9 cellular contexts compared by ENCODE assay signal in genomic region chr13:30676672-30677071, GRCh38. TPM values are rescaled to one million over a fixed set of nuclear protein-coding genes. Genes with fewer than 3 reads are reported as not detected.
A peak's percentile ranks its signal among the peaks of the same experiment; 100 is the strongest.
DNase-seq lines count a peak whose midpoint lies in the region; ATAC-seq, FAIRE-seq and TF ChIP-seq lines count a peak whose summit lies in the region.
"Had no signal": no experiment of that assay in that cellular context is flagged by ENCODE, and none has a peak within 500 bp of the region (broad histone marks: within the 10 kb centered on the region; RNA-seq: fewer than 3 reads in every experiment).

No MANE protein-coding gene starts in this region.

- no peak overlapping the region for H2AFZ ChIP-seq in GM12878 (ENCODE audit: control insufficient read depth, low read depth, low read length)

- no peaks in the 10 kb centered on the region for H3K79me2 ChIP-seq in GM12878 (ENCODE audit: control insufficient read depth, insufficient read depth, low read length)

- H3K4me2 ChIP-seq in GM12878 (ENCODE audit: control insufficient read depth, insufficient read depth): no peak overlapping the region

- TF ChIP-seq POLR2A in GM12878 (IDR thresholded peaks at IDR 0.05; ENCODE audit: low read depth, low read length) (no peak), spleen (IDR thresholded peaks at IDR 0.05) (no peak)

- H3K27me3 ChIP-seq in GM12878 (replicated peaks in 1 of 2; ENCODE audit: control insufficient read depth in 2 of 2, insufficient read depth in 2 of 2, low read length in 1 of 2) (no peaks in the 10 kb centered on the region), spleen (replicated peaks in 1 of 7) (no peaks in the 10 kb centered on the region)

- TF ChIP-seq EP300 in GM12878 (IDR thresholded peaks at IDR 0.05; ENCODE audit: borderline replicate concordance in 1 of 2, control insufficient read depth in 1 of 2, low read depth in 2 of 2, low read length in 2 of 2): no peak

- H3K4me1 ChIP-seq in GM12878 (ENCODE audit: control insufficient read depth, insufficient read depth, low read length): no peaks in the 10 kb centered on the region
- peaks cover 0 to 45% (median 23%) of the 10 kb centered on the region in 6 donors for H3K4me1 ChIP-seq in spleen

- RAD21 ChIA-PET in GM12878 (lab: Charles Lee; ENCODE audit: unreplicated experiment): interaction anchor here (1.0 to 1.1 kb wide), 2 partner anchors 63 to 113 kb away, joined by 3 to 4 read pairs; no protein-coding TSS in a partner anchor

- TF ChIP-seq CTCF in GM12878 (IDR thresholded peaks at IDR 0.05 in 2 of 3, conservative IDR thresholded peaks at IDR 0.05 in 1 of 3; ENCODE audit: control insufficient read depth in 2 of 3, extremely low read depth in 1 of 3, insufficient read depth in 1 of 3, low read depth in 3 of 3, low read length in 3 of 3): peak in 2 of 3 experiments; percentile 8 to 24; a peak in 2 of 6 replicates
- TF ChIP-seq CTCF in nephron (IDR thresholded peaks at IDR 0.05; ENCODE audit: unreplicated experiment in 3 of 3): peak; percentile 17 to 28 (median 19)
- no peak for TF ChIP-seq CTCF in spleen (IDR thresholded peaks at IDR 0.05 in 8 of 11, conservative IDR thresholded peaks at IDR 0.05 in 3 of 11)

- no peaks in the 10 kb centered on the region for H4K20me1 ChIP-seq in GM12878 (ENCODE audit: control insufficient read depth, insufficient read depth)

- BruUV-seq in GM12878 (replicated peaks; lab: Mats Ljungman, UMichigan): no TSS peak

- no peak for TF ChIP-seq RAD21 in GM12878 (IDR thresholded peaks at IDR 0.05; ENCODE audit: insufficient read depth, low read depth, low read length)

- peaks cover 14% of the 10 kb centered on the region for H3K27me3 Mint-ChIP-seq in nephron (ENCODE audit: low read depth)

- H3K4me1 Mint-ChIP-seq in nephron: peaks cover 12% of the 10 kb centered on the region

- no peaks in the 10 kb centered on the region for H3K9me3 ChIP-seq in GM12878 (replicated peaks; ENCODE audit: control insufficient read depth, insufficient read depth, low read length)
- H3K9me3 ChIP-seq in spleen: no peaks in the 10 kb centered on the region

- H3K36me3 Mint-ChIP-seq in nephron (ENCODE audit: low read depth): no peaks in the 10 kb centered on the region

- WGBS in GM12878 (ENCODE audit: insufficient coverage, insufficient replicate concordance, low lambda C conversion rate, missing lambda C conversion rate): 94% methylated on average over 3 of the region's 3 CpGs
- WGBS in spleen, 5 donors: 74 to 86% (median 81%) methylated on average over 3 of the region's 3 CpGs

- FAIRE-seq in HTR-8/SVneo (lab: Jason Lieb, UNC) (no peak), GM12878 (lab: Jason Lieb, UNC) (no peak)

- SMC1A ChIA-PET in GM12878 (lab: Charles Lee; ENCODE audit: uncharacterized antibody, unreplicated experiment): interaction anchor here (1.3 kb wide), 1 partner anchor 126 kb away, joined by 4 read pairs; no protein-coding TSS in a partner anchor

- no peak overlapping the region for H3K9ac ChIP-seq in GM12878 (ENCODE audit: control insufficient read depth, insufficient read depth, low read length)

- H3K36me3 ChIP-seq in GM12878 (ENCODE audit: control insufficient read depth in 2 of 2, insufficient read depth in 2 of 2, low read length in 1 of 2): no peaks in the 10 kb centered on the region
- no peaks in the 10 kb centered on the region for H3K36me3 ChIP-seq in spleen

- ATAC-seq in GM12878: no peak
- ATAC-seq in HG03097 (IDR thresholded peaks at IDR 0.05; ENCODE audit: low FRiP score, unreplicated experiment): no peak

- H3K27ac ChIP-seq in GM12878 (ENCODE audit: control insufficient read depth, insufficient read depth) (no peak overlapping the region), spleen (no peak overlapping the region)

- intact Hi-C loops in GM12878 (cut with micrococcal nuclease; ENCODE audit: unreplicated experiment) (loop anchor here (10.0 kb wide), 1 partner anchor 368 kb away; no protein-coding TSS in a partner anchor), spleen (cut with DNase I; ENCODE audit: low total_unique reads) (loop anchor here (5.0 to 10.0 kb wide), 2 partner anchors 62 to 126 kb away; partner anchors contain the start of gene USPL1)

- CTCF ChIA-PET in GM12878 (lab: Yijun Ruan, JAX): interaction anchor here (1.0 kb wide), 1 partner anchor 116 kb away, joined by 4 read pairs; no protein-coding TSS in a partner anchor

- H3K27ac Mint-ChIP-seq in nephron: no peak overlapping the region

- no peaks in the 10 kb centered on the region for H3K9me3 Mint-ChIP-seq in nephron

- peak overlapping the region in 2 of 3 experiments; percentile 70 for H3K4me3 Mint-ChIP-seq in nephron

- in situ Hi-C loops in GM12878 (cut with MboI): no loop called here

- DNase-seq in EL (peak; percentile 48), HTR-8/SVneo (ENCODE audit: insufficient read length, low spot score) (peak; percentile 26), GM12878 (ENCODE audit: low read depth, low spot score) (no peak), GM19240 (ENCODE audit: insufficient read length, low spot score) (no peak), spleen (no peak)
- DNase-seq: activated CD4-positive, alpha-beta T cell treated with anti-CD3 and anti-CD28 coated beads for 48 hours; midbrain had no signal

- POLR2A ChIA-PET in GM12878 (lab: Charles Lee): interaction anchor here (0.9 kb wide), 1 partner anchor 122 kb away, joined by 3 read pairs; no protein-coding TSS in a partner anchor

- H3K4me3 ChIP-seq in GM12878 (no peak overlapping the region), spleen (no peak overlapping the region)

TF ChIP-seq in GM12878, 131 proteins besides CTCF, POLR2A, EP300 and RAD21 (continues in another document):
- TF ChIP-seq BCLAF1 (IDR thresholded peaks at IDR 0.05) (no peak), SMAD5 (IDR thresholded peaks at IDR 0.05; ENCODE audit: low read depth) (no peak), EED (IDR thresholded peaks at IDR 0.05; ENCODE audit: low read depth) (no peak)

RNA-seq across cellular contexts. Expression of gene ALOX5AP, which starts 58.7 kb away (rescaled TPM):
- total RNA-seq in GM12878 (2013; cell fraction: nucleolus; rRNA removed): 33.3 and 39.3 TPM in 2 replicates
- total RNA-seq in GM12878 (2014; rRNA removed): 82.5 and 92.9 TPM in 2 replicates
- total RNA-seq in GM12878 (2014; rRNA removed; fragmentation: Illumina TruSeq; extraction: Trizol): 56.9 and 59.4 TPM in 2 replicates
- 45.9 and 48.5 TPM in 2 replicates for total RNA-seq in GM12878 (2021)
- 56.3 TPM for polyA plus RNA-seq in GM12878 (2011; ENCODE audit: low read depth)
- polyA plus RNA-seq in GM12878 (2011; rRNA removed): 278 and 283 TPM in 2 replicates
- polyA plus RNA-seq in GM12878 (2011; cell fraction: cytosol; rRNA removed): 238 and 302 TPM in 2 replicates
- 74.4 and 118 TPM in 2 replicates for polyA plus RNA-seq in GM12878 (2011; cell fraction: nucleus; rRNA removed)
- 37.3 and 38.9 TPM in 2 replicates for polyA plus RNA-seq in GM12878 (2012)
- 137 and 156 TPM in 2 replicates for polyA plus RNA-seq in GM12878 (2014; fragmentation: Illumina TruSeq; extraction: Trizol)
- polyA plus RNA-seq in GM12878 (2014; fragmentation: Nextera tagmentation; extraction: Ambion mirVana): 100 to 1,000 TPM; 321 to 426 TPM
- 88.0 and 91.9 TPM in 2 replicates for polyA plus RNA-seq in GM12878 (2014; rRNA removed)
- 100 to 1,000 TPM; 105 to 114 TPM for polyA plus RNA-seq in GM12878 (2016; fragmentation: Nextera tagmentation; extraction: Ambion mirVana)
- 192 and 220 TPM in 2 replicates for polyA minus RNA-seq in GM12878 (2011; rRNA and poly(A)+ RNA removed)
- polyA minus RNA-seq in GM12878 (2011; cell fraction: cytosol; rRNA and poly(A)+ RNA removed): 27.6 and 28.6 TPM in 2 replicates
- 21.3 and 23.0 TPM in 2 replicates for polyA minus RNA-seq in GM12878 (2011; cell fraction: nucleus; rRNA and poly(A)+ RNA removed)
- 100 to 1,000 TPM in 4 of 7 donors, 10 to 100 TPM in 3; 43.7 to 268 (median 106) TPM for total RNA-seq in spleen
- polyA plus RNA-seq in spleen: 10 to 100 TPM; 36.8 to 58.5 (median 44.1) TPM

RNA-seq across cellular contexts. Expression of gene USPL1, which starts 59.0 kb away (rescaled TPM):
- total RNA-seq in GM12878 (2013; cell fraction: nucleolus; rRNA removed): 44.5 and 46.1 TPM in 2 replicates
- total RNA-seq in GM12878 (2014; rRNA removed) (15.5 and 18.4 TPM in 2 replicates), GM12878 (2014; rRNA removed; fragmentation: Illumina TruSeq; extraction: Trizol) (16.5 and 17.5 TPM in 2 replicates), GM12878 (2021) (14.3 and 16.2 TPM in 2 replicates), spleen (10 to 100 TPM; 21.0 to 42.2 (median 27.9) TPM)
- polyA plus RNA-seq in GM12878 (2011; ENCODE audit: low read depth): 7.9 TPM
- polyA plus RNA-seq in GM12878 (2011; rRNA removed) (21.7 and 30.6 TPM in 2 replicates), GM12878 (2014; fragmentation: Illumina TruSeq; extraction: Trizol) (23.2 and 26.2 TPM in 2 replicates), GM12878 (2014; fragmentation: Nextera tagmentation; extraction: Ambion mirVana) (1 to 10 TPM; 7.9 to 8.0 TPM), GM12878 (2014; rRNA removed) (14.2 and 16.7 TPM in 2 replicates), GM12878 (2016; fragmentation: Nextera tagmentation; extraction: Ambion mirVana) (10 to 100 TPM in 1 of 2 experiments, 1 to 10 TPM in 1; 9.1 to 12.0 TPM), spleen (10 to 100 TPM; 11.7 to 15.2 (median 15.1) TPM)
- 9.6 and 11.6 TPM in 2 replicates for polyA plus RNA-seq in GM12878 (2011; cell fraction: cytosol; rRNA removed)
- polyA plus RNA-seq in GM12878 (2011; cell fraction: nucleus; rRNA removed): 17.2 and 25.2 TPM in 2 replicates
- polyA plus RNA-seq in GM12878 (2012): 8.0 and 11.1 TPM in 2 replicates
- polyA minus RNA-seq in GM12878 (2011; rRNA and poly(A)+ RNA removed): 14.4 and 21.4 TPM in 2 replicates
- polyA minus RNA-seq in GM12878 (2011; cell fraction: cytosol; rRNA and poly(A)+ RNA removed): 7.3 and 7.6 TPM in 2 replicates
- 16.7 and 21.0 TPM in 2 replicates for polyA minus RNA-seq in GM12878 (2011; cell fraction: nucleus; rRNA and poly(A)+ RNA removed)

Comparison
In these comparisons a context has a peak if more than half of its experiments do, and no peak if none do; other contexts are left out.
1. DNase-seq: peak in EL (single experiment) and HTR-8/SVneo (single experiment); none in GM12878 (single experiment), GM19240 (single experiment) and spleen (single experiment).
2. CTCF ChIP-seq: peak in GM12878 (2 of 3) and nephron (3 of 3); none in spleen (0 of 11).